8 cellular contexts compared by ENCODE assay signal in the genomic region with DNA sequence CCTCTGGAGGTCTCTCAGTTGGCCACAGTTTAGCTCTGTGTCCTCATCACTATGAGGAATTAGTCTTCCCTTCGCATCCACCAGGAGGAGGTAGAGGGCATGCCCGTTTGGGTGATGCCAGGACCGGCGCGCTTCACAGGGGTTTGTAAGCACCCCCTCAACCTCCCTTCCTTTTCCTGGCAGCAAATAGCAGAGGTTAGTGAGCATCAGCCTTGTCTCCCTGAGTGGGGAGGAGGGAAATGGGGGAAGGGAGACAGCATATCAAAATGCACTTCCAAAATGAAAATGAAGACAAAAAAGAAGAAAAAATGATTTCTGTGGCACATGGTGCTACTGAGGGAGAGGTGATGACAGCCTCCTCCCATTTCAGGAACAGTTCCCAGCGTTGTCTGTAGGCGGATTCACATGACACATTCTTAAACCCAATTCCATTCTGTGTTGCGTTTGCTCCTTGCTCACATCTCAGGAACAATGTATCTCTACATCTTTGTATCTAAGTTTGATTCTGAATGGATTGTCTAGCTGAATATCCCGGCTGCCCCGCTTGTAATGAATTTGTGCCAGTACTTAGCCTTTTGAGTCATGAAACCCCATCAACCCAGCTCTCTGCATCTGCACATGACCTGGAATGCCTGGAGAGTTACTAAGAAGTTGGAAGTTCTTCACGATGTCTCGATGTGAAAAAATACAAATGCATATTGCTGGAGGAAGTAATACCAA. TPM values are rescaled to one million over a fixed set of nuclear protein-coding genes. Genes with fewer than 3 reads are reported as not detected.
DNase-seq lines count a peak whose midpoint lies in the region; ATAC-seq and TF ChIP-seq lines count a peak whose summit lies in the region.

No MANE protein-coding gene starts in this region.

- BruUV-seq in OCI-LY7 (replicated peaks; lab: Mats Ljungman, UMichigan): no TSS peak

- peak; percentile 71 for TF ChIP-seq CTCF in CD8-positive, alpha-beta T cell (IDR thresholded peaks at IDR 0.05)
- TF ChIP-seq CTCF in OCI-LY7 (conservative IDR thresholded peaks at IDR 0.05; ENCODE audit: low read length) (peak; percentile 79), esophagus muscularis mucosa (IDR thresholded peaks at IDR 0.05) (peak; percentile 70 to 84 (median 73))

- no peak for TF ChIP-seq EP300 in esophagus muscularis mucosa (IDR thresholded peaks at IDR 0.05)

- H3K4me1 Mint-ChIP-seq in CD8-positive, alpha-beta T cell (ENCODE audit: low read depth): peaks cover 8% of the 10 kb centered on the region
- peaks cover 3 to 10% (median 7%) of the 10 kb centered on the region in 7 donors for H3K4me1 Mint-ChIP-seq in naive thymus-derived CD4-positive, alpha-beta T cell
- peaks cover 10% of the 10 kb centered on the region for H3K4me1 Mint-ChIP-seq in stimulated activated naive CD8-positive, alpha-beta T cell treated with anti-CD3 and anti-CD28 coated beads, Interleukin-15, Interleukin-2, amounts not matched to agents 100 ng/mL and 50 ng/mL, for 24 hours (ENCODE audit: low read depth)

- H3K27me3 Mint-ChIP-seq in CD8-positive, alpha-beta T cell (ENCODE audit: low read depth): peaks cover 12% of the 10 kb centered on the region
- peaks cover 0 to 43% (median 9%) of the 10 kb centered on the region in 5 donors for H3K27me3 Mint-ChIP-seq in naive thymus-derived CD4-positive, alpha-beta T cell
- peaks cover 12% of the 10 kb centered on the region for H3K27me3 Mint-ChIP-seq in stimulated activated naive CD8-positive, alpha-beta T cell treated with anti-CD3 and anti-CD28 coated beads, Interleukin-15, Interleukin-2, amounts not matched to agents 100 ng/mL and 50 ng/mL, for 24 hours

- no peaks in the 10 kb centered on the region for H3K9me3 Mint-ChIP-seq in CD8-positive, alpha-beta T cell
- no peaks in the 10 kb centered on the region for H3K9me3 Mint-ChIP-seq in naive thymus-derived CD4-positive, alpha-beta T cell
- no peaks in the 10 kb centered on the region for H3K9me3 Mint-ChIP-seq in stimulated activated naive CD8-positive, alpha-beta T cell treated with anti-CD3 and anti-CD28 coated beads, Interleukin-15, Interleukin-2, amounts not matched to agents 100 ng/mL and 50 ng/mL, for 24 hours

- 4% methylated on average over 12 of the region's 12 CpGs for WGBS in esophagus muscularis mucosa

- H2AFZ ChIP-seq in OCI-LY7 (ENCODE audit: low read length): no peak overlapping the region

- ATAC-seq in CD8-positive, alpha-beta T cell: peak; percentile 97
- ATAC-seq in HG03175 (IDR thresholded peaks at IDR 0.05; ENCODE audit: unreplicated experiment) (peak; percentile 60), GM18909 (IDR thresholded peaks at IDR 0.05; ENCODE audit: poor library complexity, unreplicated experiment) (no peak)
- ATAC-seq in naive thymus-derived CD4-positive, alpha-beta T cell: peak; percentile 93

- no peaks in the 10 kb centered on the region for H3K79me2 ChIP-seq in OCI-LY7 (ENCODE audit: insufficient read depth, low read depth, low read length)

- H3K27ac Mint-ChIP-seq in CD8-positive, alpha-beta T cell: no peak overlapping the region
- H3K27ac Mint-ChIP-seq in naive thymus-derived CD4-positive, alpha-beta T cell: peak overlapping the region in 1 of 9 donors; percentile 74
- H3K27ac Mint-ChIP-seq in stimulated activated naive CD8-positive, alpha-beta T cell treated with anti-CD3 and anti-CD28 coated beads, Interleukin-15, Interleukin-2, amounts not matched to agents 100 ng/mL and 50 ng/mL, for 24 hours: no peak overlapping the region

- H3K4me2 ChIP-seq in OCI-LY7 (ENCODE audit: low read length): peak overlapping the region; percentile 33; the same call in 1 of the 2 replicates

- CTCF ChIA-PET in CD8-positive, alpha-beta T cell (lab: Charles Lee): interaction anchor here (0.5 to 4.5 kb wide), 35 partner anchors 8 to 207 kb away, joined by 3 to 43 read pairs (median 4); a partner anchor contains a TSS
- CTCF ChIA-PET in OCI-LY7 (lab: Charles Lee; ENCODE audit: unreplicated experiment): interaction anchor here (1.2 kb wide), 1 partner anchor 206 kb away, joined by 3 read pairs; no protein-coding TSS in a partner anchor
- CTCF ChIA-PET in naive thymus-derived CD4-positive, alpha-beta T cell (lab: Charles Lee): interaction anchor here (0.7 to 1.7 kb wide), 14 partner anchors 14 to 240 kb away, joined by 3 to 14 read pairs (median 3); a partner anchor contains a TSS

- no peak overlapping the region for H3K27ac ChIP-seq in CD8-positive, alpha-beta T cell (ENCODE audit: low read depth, low read length)
- H3K27ac ChIP-seq in OCI-LY7 (ENCODE audit: low read depth, low read length, poor library complexity, severe bottlenecking) (no peak overlapping the region), esophagus muscularis mucosa (replicated peaks in 1 of 4) (peak overlapping the region in 3 of 4 donors; percentile 50 to 61 (median 56))
- no peak overlapping the region for H3K27ac ChIP-seq in naive thymus-derived CD4-positive, alpha-beta T cell (ENCODE audit: low read depth, low read length)

- TF ChIP-seq POLR2A in esophagus muscularis mucosa (IDR thresholded peaks at IDR 0.05; ENCODE audit: low read depth): no peak

- H3K27me3 ChIP-seq in CD8-positive, alpha-beta T cell (ENCODE audit: insufficient read depth, low read length): no peaks in the 10 kb centered on the region
- H3K27me3 ChIP-seq in esophagus muscularis mucosa: no peaks in the 10 kb centered on the region
- no peaks in the 10 kb centered on the region for H3K27me3 ChIP-seq in naive thymus-derived CD4-positive, alpha-beta T cell (ENCODE audit: control insufficient read depth in 2 of 2, insufficient read depth in 2 of 2, low read length in 2 of 2)

- no peaks in the 10 kb centered on the region for H4K20me1 ChIP-seq in OCI-LY7 (ENCODE audit: insufficient read depth, low read length)

- intact Hi-C loops in CD8-positive, alpha-beta T cell (cut with DNase I, micrococcal nuclease): loop anchor here (1.0 to 10.0 kb wide), 4 partner anchors 61 to 298 kb away; a partner anchor contains a TSS
- intact Hi-C loops in OCI-LY7 (cut with micrococcal nuclease; ENCODE audit: unreplicated experiment): loop anchor here (5.0 kb wide), 2 partner anchors 168 to 208 kb away; a partner anchor contains a TSS
- intact Hi-C loops in esophagus muscularis mucosa (cut with DNase I): loop anchor here (10.0 kb wide), 1 partner anchor 211 kb away; no protein-coding TSS in a partner anchor
- intact Hi-C loops in naive thymus-derived CD4-positive, alpha-beta T cell (cut with micrococcal nuclease): loop anchor here (1.0 to 10.0 kb wide), 10 partner anchors 17 to 455 kb away; a partner anchor contains a TSS

- POLR2A ChIA-PET in CD8-positive, alpha-beta T cell (lab: Charles Lee): no interaction called here
- POLR2A ChIA-PET in OCI-LY7 (lab: Charles Lee): interaction anchor here (0.5 to 0.7 kb wide), 5 partner anchors 22 to 207 kb away, joined by 3 to 6 read pairs (median 3); a partner anchor contains a TSS
- POLR2A ChIA-PET in naive thymus-derived CD4-positive, alpha-beta T cell (lab: Charles Lee): interaction anchor here (1.1 to 2.1 kb wide), 2 partner anchors 13 to 56 kb away, joined by 3 to 8 read pairs; a partner anchor contains a TSS

- H3K4me1 ChIP-seq in CD8-positive, alpha-beta T cell (ENCODE audit: insufficient read depth, low read length): peaks cover 4% of the 10 kb centered on the region
- H3K4me1 ChIP-seq in OCI-LY7 (ENCODE audit: insufficient read depth, low read length, poor library complexity, severe bottlenecking) (peaks cover 8% of the 10 kb centered on the region), esophagus muscularis mucosa (peaks cover 10 to 13% (median 11%) of the 10 kb centered on the region in 4 donors)
- peaks cover 0 to 5% of the 10 kb centered on the region in 2 donors for H3K4me1 ChIP-seq in naive thymus-derived CD4-positive, alpha-beta T cell (ENCODE audit: control insufficient read depth in 2 of 2, insufficient read depth in 2 of 2, low read length in 2 of 2)

- H3K4me3 Mint-ChIP-seq in CD8-positive, alpha-beta T cell: peak overlapping the region; percentile 53
- peak overlapping the region in 9 of 10 donors; percentile 17 to 81 (median 73) for H3K4me3 Mint-ChIP-seq in naive thymus-derived CD4-positive, alpha-beta T cell
- H3K4me3 Mint-ChIP-seq in stimulated activated naive CD8-positive, alpha-beta T cell treated with anti-CD3 and anti-CD28 coated beads, Interleukin-15, Interleukin-2, amounts not matched to agents 100 ng/mL and 50 ng/mL, for 24 hours: peak overlapping the region; percentile 37

- DNase-seq in CD8-positive, alpha-beta T cell: peak; percentile 22 to 74 (median 57)
- DNase-seq in OCI-LY7 (ENCODE audit: low spot score) (peak; percentile 64), esophagus muscularis mucosa (ENCODE audit: extremely low spot score) (no peak)
- peak; percentile 55 for DNase-seq in activated T-cell treated with anti-CD3 and anti-CD28 coated beads, Interleukin-2, amount 50 U/mL, for 1 hour
- peak; percentile 19 to 62 (median 50) for DNase-seq in naive thymus-derived CD4-positive, alpha-beta T cell

- no peaks in the 10 kb centered on the region for H3K36me3 Mint-ChIP-seq in CD8-positive, alpha-beta T cell
- no peaks in the 10 kb centered on the region for H3K36me3 Mint-ChIP-seq in naive thymus-derived CD4-positive, alpha-beta T cell
- no peaks in the 10 kb centered on the region for H3K36me3 Mint-ChIP-seq in stimulated activated naive CD8-positive, alpha-beta T cell treated with anti-CD3 and anti-CD28 coated beads, Interleukin-15, Interleukin-2, amounts not matched to agents 100 ng/mL and 50 ng/mL, for 24 hours (ENCODE audit: low read depth)

- no peaks in the 10 kb centered on the region for H3K9me2 ChIP-seq in OCI-LY7 (ENCODE audit: insufficient read depth, low read length)

- H3K9me3 ChIP-seq in CD8-positive, alpha-beta T cell (ENCODE audit: low read length): no peaks in the 10 kb centered on the region
- no peaks in the 10 kb centered on the region for H3K9me3 ChIP-seq in OCI-LY7 (ENCODE audit: low read length)
- H3K9me3 ChIP-seq in esophagus muscularis mucosa: no peaks in the 10 kb centered on the region
- H3K9me3 ChIP-seq in naive thymus-derived CD4-positive, alpha-beta T cell (ENCODE audit: control insufficient read depth in 2 of 3, low read length in 3 of 3): no peaks in the 10 kb centered on the region

- H3K4me3 ChIP-seq in CD8-positive, alpha-beta T cell (ENCODE audit: low read depth, low read length): no peak overlapping the region
- H3K4me3 ChIP-seq in OCI-LY7 (ENCODE audit: low read depth, low read length, poor library complexity, severe bottlenecking) (no peak overlapping the region), esophagus muscularis mucosa (peak overlapping the region; percentile 31 to 52 (median 38))
- H3K4me3 ChIP-seq in naive thymus-derived CD4-positive, alpha-beta T cell (ENCODE audit: low read length): no peak overlapping the region

- no peaks in the 10 kb centered on the region for H3K36me3 ChIP-seq in CD8-positive, alpha-beta T cell (ENCODE audit: insufficient read depth, low read length)
- H3K36me3 ChIP-seq in OCI-LY7 (ENCODE audit: insufficient read depth, low read length) (no peaks in the 10 kb centered on the region), esophagus muscularis mucosa (no peaks in the 10 kb centered on the region)
- H3K36me3 ChIP-seq in naive thymus-derived CD4-positive, alpha-beta T cell (ENCODE audit: control insufficient read depth in 2 of 3, insufficient read depth in 3 of 3, low read length in 3 of 3): no peaks in the 10 kb centered on the region

RNA-seq across cellular contexts. Expression of a gene that starts 45.1 kb away (rescaled TPM):
- under 1 TPM; 0.24 to 0.78 TPM for total RNA-seq in CD8-positive, alpha-beta T cell
- total RNA-seq in OCI-LY7 (2014; rRNA removed; shearing (Covaris generic)): not detected in 2 replicates
- total RNA-seq in OCI-LY7 (2022) (0.13 and 0.48 TPM in 2 replicates), esophagus muscularis mucosa (1 to 10 TPM; 4.6 to 8.7 (median 7.1) TPM)
- 1 to 10 TPM in 1 of 5 experiments, under 1 TPM in 3, not detected in 1; 0.24 to 1.4 (median 0.33) TPM for total RNA-seq in naive thymus-derived CD4-positive, alpha-beta T cell
- not detected for polyA plus RNA-seq in naive thymus-derived CD4-positive, alpha-beta T cell

RNA-seq across cellular contexts. Expression of a gene that starts 56.1 kb away (rescaled TPM):
- 10 to 100 TPM; 32.9 to 35.7 TPM for total RNA-seq in CD8-positive, alpha-beta T cell
- 48.8 and 60.1 TPM in 2 replicates for total RNA-seq in OCI-LY7 (2014; rRNA removed; shearing (Covaris generic))
- total RNA-seq in OCI-LY7 (2022) (59.1 and 59.2 TPM in 2 replicates), esophagus muscularis mucosa (10 to 100 TPM; 25.3 to 39.4 (median 31.5) TPM)
- total RNA-seq in naive thymus-derived CD4-positive, alpha-beta T cell: 10 to 100 TPM; 35.8 to 73.8 (median 47.3) TPM
- polyA plus RNA-seq in naive thymus-derived CD4-positive, alpha-beta T cell: 10 to 100 TPM; 12.7 to 25.1 TPM

Comparison
In these comparisons a context has a peak if more than half of its experiments do, and no peak if none do; other contexts are left out.
1. H3K27ac ChIP-seq: peak in esophagus muscularis mucosa (3 of 4); none in CD8-positive, alpha-beta T cell (single experiment), OCI-LY7 (single experiment) and naive thymus-derived CD4-positive, alpha-beta T cell (single experiment).
2. H3K4me3 ChIP-seq: peak in esophagus muscularis mucosa (4 of 4); none in CD8-positive, alpha-beta T cell (single experiment), OCI-LY7 (single experiment) and naive thymus-derived CD4-positive, alpha-beta T cell (single experiment).
3. Peak in every context shown above with its lines, with median percentiles within 50 percentile points of each other: H3K4me3 Mint-ChIP-seq and CTCF ChIP-seq.